ENCODE assay signal across 25 cellular contexts in the genomic region with DNA sequence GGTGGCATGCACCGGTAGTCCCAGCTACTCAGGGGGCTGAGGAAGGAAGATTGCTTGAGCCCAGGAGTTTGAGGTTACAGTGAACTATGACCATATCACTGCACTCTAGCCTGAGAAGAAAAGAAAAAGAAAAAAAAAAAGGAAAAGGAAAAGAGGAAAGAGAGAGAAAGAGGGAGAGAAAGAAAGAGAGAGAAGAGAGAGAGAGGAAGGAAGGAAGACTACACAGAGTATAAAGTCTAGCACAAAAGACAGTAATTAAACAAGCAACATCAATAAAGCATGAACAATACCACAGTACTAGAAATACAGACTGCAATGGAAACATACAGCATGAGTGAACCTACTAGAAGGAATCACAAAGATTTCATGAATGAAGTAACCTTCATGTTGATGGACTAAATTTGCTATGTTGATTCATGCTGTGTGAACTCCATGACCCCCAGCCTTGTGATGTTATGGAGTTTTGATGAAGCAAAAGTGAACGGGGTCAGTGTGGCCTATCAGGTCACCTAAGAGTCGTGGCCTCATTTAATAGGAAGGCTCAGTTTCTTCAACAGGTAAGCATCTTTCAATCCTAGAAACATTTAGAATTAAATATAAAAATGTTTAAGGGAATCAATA. TPM values are rescaled to one million over a fixed set of nuclear protein-coding genes. Genes with fewer than 3 reads are reported as not detected.
DNase-seq lines count a peak whose midpoint lies in the region; ATAC-seq and TF ChIP-seq lines count a peak whose summit lies in the region.
"Had no signal": no experiment of that assay in that cellular context is flagged by ENCODE, and none has a peak within 500 bp of the region (broad histone marks: within the 10 kb centered on the region; RNA-seq: fewer than 3 reads in every experiment).

No MANE protein-coding gene starts in this region.

- WGBS in body of pancreas, 2 donors = 60 to 79% methylated on average over 3 of the region's 3 CpGs

- peaks cover 56% of the 10 kb centered on the region for H3K4me1 Mint-ChIP-seq in CD14-positive monocyte
- H3K4me1 Mint-ChIP-seq in immature natural killer cell = peaks cover 14 to 15% of the 10 kb centered on the region in 2 donors

- H3K36me3 ChIP-seq in gastrocnemius medialis = no peaks in the 10 kb centered on the region
- H3K36me3 ChIP-seq in body of pancreas (replicated peaks in 1 of 2; ENCODE audit: insufficient read depth in 1 of 2, low read depth in 2 of 2) = no peaks in the 10 kb centered on the region

- H3K4me3 Mint-ChIP-seq in CD14-positive monocyte (no peak overlapping the region), immature natural killer cell (no peak overlapping the region)
- H3K4me3 Mint-ChIP-seq: CD4-positive, alpha-beta memory T cell; neural crest cell had no signal

- in situ Hi-C loops in gastrocnemius medialis (cut with MboI; ENCODE audit: low sequenced_read_pairs in 4 of 4) = no loop called here

- no peaks in the 10 kb centered on the region for H3K27me3 Mint-ChIP-seq in CD14-positive monocyte (ENCODE audit: low read depth in 3 of 3)
- H3K27me3 Mint-ChIP-seq in immature natural killer cell (ENCODE audit: low read depth in 3 of 3) = peaks cover 0 to 2% (median 0%) of the 10 kb centered on the region in 3 donors
- H3K27me3 Mint-ChIP-seq: CD4-positive, alpha-beta memory T cell had no signal

- intact Hi-C loops in CD14-positive monocyte (cut with micrococcal nuclease) = loop anchor here in 1 of 2 donors (5.0 kb wide), 1 partner anchor 57 kb away; a partner anchor contains a TSS
- intact Hi-C loops in gastrocnemius medialis (cut with DNase I; ENCODE audit: low total_unique reads) = no loop called here
- intact Hi-C loops in body of pancreas (cut with DNase I) = no loop called here

- H3K9me3 Mint-ChIP-seq in CD14-positive monocyte (no peaks in the 10 kb centered on the region), immature natural killer cell (no peaks in the 10 kb centered on the region)
- H3K9me3 Mint-ChIP-seq: CD4-positive, alpha-beta memory T cell; neural crest cell had no signal

- H3K9me3 ChIP-seq in gastrocnemius medialis (no peaks in the 10 kb centered on the region), body of pancreas (no peaks in the 10 kb centered on the region)
- H3K9me3 ChIP-seq: SJSA1 had no signal

- TF ChIP-seq CTCF in CD14-positive monocyte (IDR thresholded peaks at IDR 0.05) (no peak), VCaP (conservative IDR thresholded peaks at IDR 0.05) (no peak), gastrocnemius medialis (IDR thresholded peaks at IDR 0.05 in 4 of 5, conservative IDR thresholded peaks at IDR 0.05 in 1 of 5) (no peak), body of pancreas (IDR thresholded peaks at IDR 0.05) (no peak)

- no peak for TF ChIP-seq POLR2A in gastrocnemius medialis (IDR thresholded peaks at IDR 0.05)
- TF ChIP-seq POLR2A in body of pancreas (IDR thresholded peaks at IDR 0.05) = no peak

- peak overlapping the region in 6 of 7 donors; percentile 7 to 85 (median 76) for H3K27ac Mint-ChIP-seq in CD14-positive monocyte
- H3K27ac Mint-ChIP-seq in immature natural killer cell = no peak overlapping the region

- H3K27ac ChIP-seq in VCaP (0 out of 2 replicates have a peak overlapping the region, but pooled peaks have one; percentile 0), gastrocnemius medialis (peak overlapping the region; percentile 49 to 90 (median 60)), body of pancreas (no peak overlapping the region)
- H3K27ac ChIP-seq: SJSA1 had no signal

- H3K36me3 Mint-ChIP-seq in CD14-positive monocyte (peaks cover 20 to 35% of the 10 kb centered on the region in 2 donors), immature natural killer cell (peaks cover 0 to 18% (median 0%) of the 10 kb centered on the region in 3 donors)

- ATAC-seq in gastrocnemius medialis = peak; percentile 77 to 90
- no peak for ATAC-seq in body of pancreas
- ATAC-seq: GM12878, Panc1 had no signal

- H3K4me1 ChIP-seq in gastrocnemius medialis (peaks cover 59 to 61% of the 10 kb centered on the region in 2 donors), body of pancreas (peaks cover 6% of the 10 kb centered on the region)
- H3K4me1 ChIP-seq: SJSA1 had no signal

- DNase-seq in CD14-positive monocyte (ENCODE audit: low spot score) (no peak), hepatic stellate cell (ENCODE audit: low spot score) (peak; percentile 14), gastrocnemius medialis (peak in 1 of 2 donors; percentile 42), AML-193 (lab: John Stamatoyannopoulos, UW) (no peak), COLO829 (ENCODE audit: low spot score) (no peak), body of pancreas (no peak), immature natural killer cell (no peak)
- DNase-seq: activated CD8-positive, alpha-beta memory T cell treated with anti-CD3 and anti-CD28 coated beads, Interleukin-2, amount 50 U/mL, for 4 hours; activated gamma-delta T cell treated with Interleukin-2 at 50 U/mL for 16 hours; amygdala; CD4-positive, alpha-beta memory T cell; central memory CD4-positive, alpha-beta T cell; DMS53; effector CD4-positive, alpha-beta T cell; MM.1S; NCI-H187; NCI-H226; stimulated activated CD4-positive, alpha-beta T cell treated with anti-CD3 and anti-CD28 coated beads, Interleukin-12 subunit alpha, Interleukin-12 subunit beta, amount 100 ng/mL, for 4 hours; stimulated activated CD8-positive, alpha-beta memory T cell treated with anti-CD3 and anti-CD28 coated beads, Interleukin-4, amount 100 ng/mL, for 48 hours; T-helper 2 cell had no signal

- H3K27me3 ChIP-seq in gastrocnemius medialis (no peaks in the 10 kb centered on the region), body of pancreas (no peaks in the 10 kb centered on the region)
- H3K27me3 ChIP-seq: SJSA1 had no signal

- H3K4me3 ChIP-seq in gastrocnemius medialis (no peak overlapping the region), body of pancreas (no peak overlapping the region)
- H3K4me3 ChIP-seq: GM12878, SJSA1 had no signal

RNA-seq across cellular contexts. Expression of a gene that starts 57.6 kb away (rescaled TPM):
- polyA plus RNA-seq in CD14-positive monocyte (10 to 100 TPM in 1 of 2 donors, 1 to 10 TPM in 1; 9.3 to 10.9 TPM), immature natural killer cell (10 to 100 TPM in 1 of 3 donors, 1 to 10 TPM in 2; 5.0 to 10.3 (median 8.3) TPM)
- total RNA-seq in gastrocnemius medialis (10 to 100 TPM; 40.0 to 71.9 (median 50.6) TPM), body of pancreas (10 to 100 TPM; 14.2 to 22.1 TPM)

Comparison
In these comparisons a context has a peak if more than half of its experiments do, and no peak if none do; other contexts are left out.
1. H3K27ac Mint-ChIP-seq: peak in CD14-positive monocyte (6 of 7); none in immature natural killer cell (0 of 6).
2. H3K27ac ChIP-seq: peak in VCaP (single experiment) and gastrocnemius medialis (4 of 4); none in body of pancreas (0 of 4).